ENCODE assay signal across 1 cellular context in genomic region chr15:55266547-55266946, GRCh38.
TF ChIP-seq lines count a peak whose summit lies in the region.

No MANE protein-coding gene starts in this region.

TF ChIP-seq in K562, 482 proteins besides CTCF, POLR2A, EP300 and RAD21:
- TF ChIP-seq BCOR (IDR thresholded peaks at IDR 0.05) (peak; percentile 69), CBFA2T3 (IDR thresholded peaks at IDR 0.05) (no peak), RBM25 (IDR thresholded peaks at IDR 0.05; ENCODE audit: low read depth, low read length, severe bottlenecking) (peak; percentile 87)
